10 cellular contexts compared by ENCODE assay signal in genomic region chr6:54481096-54481495, GRCh38.
"Had no signal": no experiment of that assay in that cellular context is flagged by ENCODE, and none has a peak within 500 bp of the region (broad histone marks: within the 10 kb centered on the region; RNA-seq: fewer than 3 reads in every experiment).

No MANE protein-coding gene starts in this region.

- H3K4me1 ChIP-seq: gastrocnemius medialis, left ventricle myocardium inferior, testis had no signal

- DNase-seq: activated CD4-positive, alpha-beta T cell treated with anti-CD3 and anti-CD28 coated beads for 4 hours; activated CD8-positive, alpha-beta T cell treated with anti-CD3 and anti-CD28 coated beads, Interleukin-2, amount 10 ng/mL, durations not matched to agents 7 days and 5 days; activated naive CD4-positive, alpha-beta T cell treated with Interleukin-2 at 50 U/mL for 16 hours; activated naive CD8-positive, alpha-beta T cell treated with anti-CD3 and anti-CD28 coated beads, Interleukin-2, amount 50 U/mL, for 24 hours; gastrocnemius medialis; kidney; left ventricle myocardium inferior; stimulated activated CD4-positive, alpha-beta T cell treated with anti-CD3 and anti-CD28 coated beads, Interleukin-4, amount 100 ng/mL, for 1 hour; stimulated activated naive CD8-positive, alpha-beta T cell treated with anti-CD3 and anti-CD28 coated beads, Interleukin-15, amount 100 ng/mL, for 72 hours; testis had no signal

- ATAC-seq: activated CD8-positive, alpha-beta T cell treated with anti-CD3 and anti-CD28 coated beads, Interleukin-2, amount 10 ng/mL, durations not matched to agents 7 days and 5 days; activated naive CD8-positive, alpha-beta T cell treated with anti-CD3 and anti-CD28 coated beads, Interleukin-2, amount 50 U/mL, for 24 hours; gastrocnemius medialis; stimulated activated naive CD8-positive, alpha-beta T cell treated with anti-CD3 and anti-CD28 coated beads, Interleukin-15, amount 100 ng/mL, for 72 hours had no signal

- H3K9me3 ChIP-seq: gastrocnemius medialis, left ventricle myocardium inferior, testis had no signal

- H3K4me3 ChIP-seq: gastrocnemius medialis, left ventricle myocardium inferior, testis had no signal

- H3K36me3 ChIP-seq: gastrocnemius medialis, left ventricle myocardium inferior had no signal
